1 cellular context compared by ENCODE assay signal in genomic region chr2:98910349-98911125, GRCh38.
TF ChIP-seq lines count a peak whose summit lies in the region.

No MANE protein-coding gene starts in this region.

TF ChIP-seq in HepG2, 621 proteins besides CTCF, POLR2A, EP300 and RAD21:
- TF ChIP-seq RERE (CRISPR knock-in tag; IDR thresholded peaks at IDR 0.05; ENCODE audit: low read depth) (no peak), SMC3 (IDR thresholded peaks at IDR 0.05; ENCODE audit: low read length) (no peak), POLR2AphosphoS5 (IDR thresholded peaks at IDR 0.05; ENCODE audit: low read depth, low read length) (no peak), ARHGAP35 (CRISPR knock-in tag; IDR thresholded peaks at IDR 0.05; ENCODE audit: borderline replicate concordance) (no peak), ZNF749 (CRISPR knock-in tag; IDR thresholded peaks at IDR 0.05; ENCODE audit: borderline replicate concordance) (no peak), ZNF253 (CRISPR knock-in tag; IDR thresholded peaks at IDR 0.05; ENCODE audit: borderline replicate concordance) (no peak), ZNF333 (CRISPR knock-in tag; IDR thresholded peaks at IDR 0.05; ENCODE audit: borderline replicate concordance) (no peak), SP4 (CRISPR knock-in tag; IDR thresholded peaks at IDR 0.05) (0 out of 2 replicates have a peak, but pooled peaks have one; percentile 11), GLMP (CRISPR knock-in tag; IDR thresholded peaks at IDR 0.05; ENCODE audit: borderline replicate concordance) (no peak)
- TF ChIP-seq, protein P1, sequence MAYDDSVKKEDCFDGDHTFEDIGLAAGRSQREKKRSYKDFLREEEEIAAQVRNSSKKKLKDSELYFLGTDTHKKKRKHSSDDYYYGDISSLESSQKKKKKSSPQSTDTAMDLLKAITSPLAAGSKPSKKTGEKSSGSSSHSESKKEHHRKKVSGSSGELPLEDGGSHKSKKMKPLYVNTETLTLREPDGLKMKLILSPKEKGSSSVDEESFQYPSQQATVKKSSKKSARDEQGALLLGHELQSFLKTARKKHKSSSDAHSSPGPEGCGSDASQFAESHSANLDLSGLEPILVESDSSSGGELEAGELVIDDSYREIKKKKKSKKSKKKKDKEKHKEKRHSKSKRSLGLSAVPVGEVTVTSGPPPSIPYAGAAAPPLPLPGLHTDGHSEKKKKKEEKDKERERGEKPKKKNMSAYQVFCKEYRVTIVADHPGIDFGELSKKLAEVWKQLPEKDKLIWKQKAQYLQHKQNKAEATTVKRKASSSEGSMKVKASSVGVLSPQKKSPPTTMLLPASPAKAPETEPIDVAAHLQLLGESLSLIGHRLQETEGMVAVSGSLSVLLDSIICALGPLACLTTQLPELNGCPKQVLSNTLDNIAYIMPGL (CRISPR knock-in tag; IDR thresholded peaks at IDR 0.05; ENCODE audit: borderline replicate concordance in 1 of 2, low read depth in 1 of 2): 0 out of 4 replicates have a peak, but pooled peaks of 1 of the 2 experiments have one; percentile 9
- TF ChIP-seq, protein P2, sequence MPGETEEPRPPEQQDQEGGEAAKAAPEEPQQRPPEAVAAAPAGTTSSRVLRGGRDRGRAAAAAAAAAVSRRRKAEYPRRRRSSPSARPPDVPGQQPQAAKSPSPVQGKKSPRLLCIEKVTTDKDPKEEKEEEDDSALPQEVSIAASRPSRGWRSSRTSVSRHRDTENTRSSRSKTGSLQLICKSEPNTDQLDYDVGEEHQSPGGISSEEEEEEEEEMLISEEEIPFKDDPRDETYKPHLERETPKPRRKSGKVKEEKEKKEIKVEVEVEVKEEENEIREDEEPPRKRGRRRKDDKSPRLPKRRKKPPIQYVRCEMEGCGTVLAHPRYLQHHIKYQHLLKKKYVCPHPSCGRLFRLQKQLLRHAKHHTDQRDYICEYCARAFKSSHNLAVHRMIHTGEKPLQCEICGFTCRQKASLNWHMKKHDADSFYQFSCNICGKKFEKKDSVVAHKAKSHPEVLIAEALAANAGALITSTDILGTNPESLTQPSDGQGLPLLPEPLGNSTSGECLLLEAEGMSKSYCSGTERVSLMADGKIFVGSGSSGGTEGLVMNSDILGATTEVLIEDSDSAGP (CRISPR knock-in tag; IDR thresholded peaks at IDR 0.05; ENCODE audit: borderline replicate concordance): 0 out of 2 replicates have a peak, but pooled peaks have one; percentile 0
